In the genomic region with DNA sequence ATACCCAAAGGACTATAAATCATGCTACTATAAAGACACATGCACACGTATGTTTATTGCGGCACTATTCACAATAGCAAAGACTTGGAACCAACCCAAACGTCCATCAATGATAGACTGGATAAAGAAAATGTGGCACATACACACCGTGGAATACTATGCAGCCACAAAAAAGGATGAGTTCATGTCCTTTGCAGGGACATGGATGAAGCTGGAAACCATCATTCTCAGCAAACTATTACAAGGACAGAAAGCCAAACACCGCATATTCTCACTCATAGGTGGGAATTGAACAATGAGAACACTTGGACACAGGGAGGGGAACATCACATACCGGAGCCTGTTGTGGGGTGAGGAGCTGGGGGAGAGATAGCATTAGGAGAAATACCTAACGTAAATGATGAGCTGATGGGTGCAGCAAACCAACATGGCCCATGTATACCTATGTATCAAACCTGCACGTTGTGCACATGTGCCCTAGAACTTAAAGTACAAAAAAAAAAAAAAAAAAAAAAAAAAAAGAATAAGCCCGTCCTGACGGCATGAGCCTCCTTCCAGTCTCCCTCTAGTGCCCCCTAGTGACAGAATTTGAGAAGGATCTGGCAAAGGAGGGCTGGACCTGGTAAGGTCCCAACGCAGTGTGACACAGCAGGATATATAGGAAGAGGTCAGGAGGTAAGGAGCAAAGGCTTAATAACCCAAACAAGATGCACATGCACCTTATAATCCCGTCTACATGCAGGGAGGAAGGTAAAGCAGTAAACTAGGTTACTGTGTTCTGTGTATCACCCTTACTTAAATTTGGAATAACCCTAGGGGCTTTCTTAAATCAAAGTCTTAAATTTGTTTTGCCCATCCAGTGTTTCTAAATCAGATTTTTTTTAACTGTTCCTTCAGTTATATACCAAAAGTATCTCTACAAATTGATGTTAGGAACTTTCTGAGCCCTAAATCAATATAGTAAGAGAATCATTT, we compare ENCODE assay signal across 8 cellular contexts.
DNase-seq lines count a peak whose midpoint lies in the region.
"Not testable (repeated sequence)": the region's sequence is repeated elsewhere in the genome, so short reads cannot be mapped to it uniquely, and the experiment has no call there.

No MANE protein-coding gene starts in this region.

- H3K27me3 ChIP-seq in HAP-1 (ENCODE audit: low read depth); SJCRH30: not testable (repeated sequence)
- peaks cover 24% of the 10 kb centered on the region for H3K27me3 ChIP-seq in adipocyte (replicated peaks; ENCODE audit: control insufficient read depth, insufficient read depth, low read length)

- H3K4me3 ChIP-seq in HAP-1; SJCRH30; adipocyte (ENCODE audit: low read length): not testable (repeated sequence)

- H3K36me3 ChIP-seq in HAP-1 (replicated peaks); SJCRH30; adipocyte (ENCODE audit: control insufficient read depth, insufficient read depth, low read length, severe bottlenecking): not testable (repeated sequence)

- H3K27ac ChIP-seq in SJCRH30 = not testable (repeated sequence)

- H3K4me1 ChIP-seq in HAP-1; SJCRH30; adipocyte (ENCODE audit: control insufficient read depth, insufficient read depth, low read length): not testable (repeated sequence)

- in situ Hi-C loops in HAP-1 (cut with MboI; ENCODE audit: low sequenced_read_pairs) = not testable (repeated sequence)

- not testable (repeated sequence) for H3K9me3 ChIP-seq in HAP-1; SJCRH30 (replicated peaks); adipocyte (ENCODE audit: control insufficient read depth, low read length)

- peak; percentile 53 for DNase-seq in CMK (ENCODE audit: low read depth)
- DNase-seq in HAP-1 (ENCODE audit: low spot score in 2 of 2) = peak; percentile 8 to 65
- DNase-seq in NCI-H2029 (lab: John Stamatoyannopoulos, UW) = peak; percentile 76
- DNase-seq in SJCRH30 = peak; percentile 48 to 71
- peak; percentile 81 for DNase-seq in adipocyte (ENCODE audit: low read depth)
- DNase-seq in fibroblast of the conjunctiva (ENCODE audit: low read depth) = peak; percentile 16
- peak; percentile 77 for DNase-seq in medulla oblongata (ENCODE audit: extremely low spot score)
- DNase-seq in stimulated activated CD4-positive, alpha-beta T cell treated with anti-CD3 and anti-CD28 coated beads, Interleukin-4, amount 100 ng/mL, for 24 hours = peak; percentile 27

- not testable (repeated sequence) for H3K9ac ChIP-seq in adipocyte (ENCODE audit: low read length)

Comparison
In these comparisons a context has a peak if more than half of its experiments do, and no peak if none do; other contexts are left out.
1. DNase-seq: peak in every context shown above with its lines; median percentile 81 in adipocyte; 77 in medulla oblongata; 76 in NCI-H2029; 60 in SJCRH30; 53 in CMK; 36 in HAP-1; 27 in stimulated activated CD4-positive, alpha-beta T cell treated with anti-CD3 and anti-CD28 coated beads, Interleukin-4, amount 100 ng/mL, for 24 hours; 16 in fibroblast of the conjunctiva.